In the genomic region with DNA sequence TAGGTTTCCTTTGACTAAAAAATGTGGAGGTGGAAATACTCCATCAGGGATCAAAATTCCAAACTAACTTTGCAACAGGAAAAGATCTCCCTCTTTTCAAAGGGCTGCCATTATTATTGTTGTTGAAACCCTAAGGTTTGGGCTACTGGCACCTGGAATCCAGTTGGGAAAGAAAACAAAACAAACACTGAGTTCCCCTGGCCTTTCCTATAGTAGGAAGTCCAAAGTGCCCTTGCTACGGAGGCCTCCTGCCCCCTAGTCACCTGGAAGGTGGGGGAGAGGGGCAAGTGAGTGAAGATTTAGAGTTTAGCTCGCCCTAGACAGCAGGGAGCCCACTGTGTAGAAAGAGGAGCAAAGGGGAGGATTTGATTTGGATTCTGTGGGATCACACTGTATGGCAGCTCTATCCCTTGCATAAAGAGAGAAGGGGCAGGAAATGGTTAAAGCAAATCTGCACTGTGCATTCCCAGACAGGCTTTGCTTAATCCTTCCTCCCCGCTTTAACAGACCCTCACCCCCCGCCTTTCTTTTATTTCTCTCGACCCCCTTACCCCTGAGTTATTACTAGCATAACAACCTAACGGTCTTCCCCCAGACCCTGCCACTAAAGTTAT, we compare ENCODE assay signal across 8 cellular contexts. TPM values are rescaled to one million over a fixed set of nuclear protein-coding genes. Genes with fewer than 3 reads are reported as not detected.
DNase-seq lines count a peak whose midpoint lies in the region; ATAC-seq and TF ChIP-seq lines count a peak whose summit lies in the region.

No MANE protein-coding gene starts in this region.

- DNase-seq in AG04449 (ENCODE audit: low read depth, low spot score) (no peak), caudate nucleus (lab: John Stamatoyannopoulos, UW) (peak in 2 of 61 donors; percentile 11 to 14), naive B cell (no peak), NCI-H1105 treated with DMSO at 0.1 percent for 48 hours (lab: John Stamatoyannopoulos, UW) (no peak)
- DNase-seq in stimulated activated naive CD4-positive, alpha-beta T cell (lab: John Stamatoyannopoulos, UW): no peak

- peak overlapping the region; percentile 82 to 93 (median 88) for H3K4me3 Mint-ChIP-seq in naive B cell

- H3K4me1 ChIP-seq in HUES48 (ENCODE audit: control insufficient read depth, insufficient read depth, low read length): peaks cover 17% of the 10 kb centered on the region

- POLR2A ChIA-PET in AG04449 (lab: Yijun Ruan, JAX): interaction anchor here (0.5 to 1.3 kb wide), 6 partner anchors 10 to 1283 kb away, joined by 3 to 4 read pairs (median 3); no protein-coding TSS in a partner anchor

- H3K36me3 ChIP-seq in HUES48 (ENCODE audit: control insufficient read depth, insufficient read depth, low read length): no peaks in the 10 kb centered on the region

- peaks cover 59 to 70% (median 67%) of the 10 kb centered on the region in 3 donors for H3K27me3 Mint-ChIP-seq in naive B cell

- H3K9me3 Mint-ChIP-seq in naive B cell: peaks cover 0 to 9% (median 0%) of the 10 kb centered on the region in 7 donors

- H3K36me3 Mint-ChIP-seq in naive B cell: no peaks in the 10 kb centered on the region

- TF ChIP-seq CTCF in AG04449 (IDR thresholded peaks at IDR 0.05; ENCODE audit: insufficient read depth, low read length, missing control alignments): no peak

- H3K9ac ChIP-seq in HUES48 (ENCODE audit: low read depth, low read length): no peak overlapping the region

- H3K4me3 ChIP-seq in AG04449 (ENCODE audit: low read depth, low read length): peak overlapping the region; percentile 90
- H3K4me3 ChIP-seq in HUES48 (ENCODE audit: low read depth, low read length): peak overlapping the region; percentile 92

- peaks cover 31% of the 10 kb centered on the region for H3K27me3 ChIP-seq in HUES48 (ENCODE audit: control insufficient read depth, insufficient read depth, low read length)

- H3K4me1 Mint-ChIP-seq in naive B cell: peaks cover 25 to 46% (median 37%) of the 10 kb centered on the region in 3 donors

- CTCF ChIA-PET in AG04449 (lab: Yijun Ruan, JAX): interaction anchor here (0.6 to 2.5 kb wide), 32 partner anchors 8 to 1294 kb away, joined by 3 to 13 read pairs (median 3); no protein-coding TSS in a partner anchor

- H3K27ac ChIP-seq in HUES48 (ENCODE audit: low read depth, low read length) (peak overlapping the region; percentile 77), caudate nucleus (ENCODE audit: low read depth, low read length) (peak overlapping the region; percentile 90)

- H3K9me3 ChIP-seq in HUES48 (ENCODE audit: control insufficient read depth, insufficient read depth, low read length): no peaks in the 10 kb centered on the region

- no peak for ATAC-seq in naive B cell (ENCODE audit: low read depth in 2 of 2)
- ATAC-seq in HG03571 (IDR thresholded peaks at IDR 0.05; ENCODE audit: unreplicated experiment): no peak
- ATAC-seq in HG02588 (IDR thresholded peaks at IDR 0.05; ENCODE audit: unreplicated experiment): no peak

- no peak overlapping the region for H3K27ac Mint-ChIP-seq in naive B cell

RNA-seq across cellular contexts. Expression of a gene that starts 0.7 kb away (rescaled TPM):
- polyA plus RNA-seq in naive B cell (ENCODE audit: low read depth in 6 of 6): not detected
